In the genomic region with DNA sequence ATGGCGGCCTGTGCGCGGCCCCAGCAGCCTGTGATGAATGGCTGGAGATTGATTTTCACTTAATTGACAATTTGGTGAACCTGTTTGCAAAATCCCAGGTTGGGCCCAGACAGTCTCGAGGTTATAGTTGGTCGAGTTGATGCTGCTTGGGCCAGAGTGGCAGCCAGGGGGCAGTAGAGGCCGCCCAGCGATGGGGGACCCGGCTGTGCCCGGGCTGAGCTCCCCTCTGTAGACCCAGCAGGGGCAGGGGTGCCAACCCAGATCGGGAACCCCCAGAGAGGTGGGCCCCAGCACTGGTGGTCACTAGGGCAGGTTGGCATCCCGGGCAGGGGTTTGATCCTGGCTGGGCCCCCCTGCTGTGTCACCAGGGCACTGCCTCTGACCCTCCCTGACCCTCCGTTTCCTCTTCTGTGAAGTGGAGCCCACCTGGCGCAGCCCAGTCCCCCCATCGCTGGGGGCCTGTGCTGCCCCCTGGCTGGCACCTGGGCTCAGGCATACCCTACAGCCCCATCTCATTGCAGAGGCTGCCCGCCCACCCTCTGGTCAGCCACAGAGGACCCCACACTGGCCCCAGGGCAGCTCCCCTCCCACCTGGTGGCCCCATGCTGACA, we compare ENCODE assay signal across 8 cellular contexts. TPM values are rescaled to one million over a fixed set of nuclear protein-coding genes. Genes with fewer than 3 reads are reported as not detected.
A peak's percentile ranks its signal among the peaks of the same experiment; 100 is the strongest.
DNase-seq lines count a peak whose midpoint lies in the region; ATAC-seq and TF ChIP-seq lines count a peak whose summit lies in the region.

No MANE protein-coding gene starts in this region.

- peak overlapping the region; percentile 53 for H3K4me2 ChIP-seq in BLaER1

- no peaks in the 10 kb centered on the region for H3K36me3 Mint-ChIP-seq in nephron progenitor cell (ENCODE audit: low read depth)

- H3K27me3 ChIP-seq in BLaER1 (no peaks in the 10 kb centered on the region), aorta (ENCODE audit: control insufficient read depth in 1 of 2, insufficient read depth in 2 of 2, low read length in 1 of 2) (no peaks in the 10 kb centered on the region)

- no peak overlapping the region for H3K27ac ChIP-seq in BLaER1
- H3K27ac ChIP-seq in aorta (ENCODE audit: low read depth in 1 of 2, low read length in 2 of 2) = no peak overlapping the region

- intact Hi-C loops in aorta (cut with DNase I) = loop anchor here in 1 of 2 donors (10.0 kb wide), 1 partner anchor 114 kb away; no protein-coding TSS in a partner anchor

- ATAC-seq in aorta (ENCODE audit: low FRiP score) = peak; percentile 42

- WGBS in aorta, 2 donors = 28 to 33% methylated on average over 13 to 15 of the region's 15 CpGs

- H3K4me1 Mint-ChIP-seq in nephron progenitor cell = peaks cover 57% of the 10 kb centered on the region

- H4K20me1 ChIP-seq in BLaER1 = no peaks in the 10 kb centered on the region

- peak; percentile 68 for TF ChIP-seq CTCF in nephron progenitor cell (IDR thresholded peaks at IDR 0.05)

- H3K9me3 Mint-ChIP-seq in nephron progenitor cell = peaks cover 22% of the 10 kb centered on the region

- no peak overlapping the region for H3K4me3 ChIP-seq in BLaER1
- no peak overlapping the region for H3K4me3 ChIP-seq in aorta (ENCODE audit: low read length in 2 of 2)

- H3K9me3 ChIP-seq in BLaER1 (peaks cover 5% of the 10 kb centered on the region; the same call in 1 of the 2 replicates), aorta (ENCODE audit: control insufficient read depth, low read length) (no peaks in the 10 kb centered on the region)

- H3K9ac ChIP-seq in BLaER1 = 0 out of 2 replicates have a peak overlapping the region, but pooled peaks have one; percentile 19

- peaks cover 30% of the 10 kb centered on the region for H3K27me3 Mint-ChIP-seq in nephron progenitor cell (ENCODE audit: low read depth, poor library complexity)

- no peak overlapping the region for H3K4me3 Mint-ChIP-seq in nephron progenitor cell

- no peak overlapping the region for H3K27ac Mint-ChIP-seq in nephron progenitor cell

- H3K4me1 ChIP-seq in BLaER1 (peaks cover 23% of the 10 kb centered on the region), aorta (ENCODE audit: control insufficient read depth in 1 of 2, insufficient read depth in 2 of 2, low read length in 2 of 2) (no peaks in the 10 kb centered on the region)

- no peaks in the 10 kb centered on the region for H3K36me3 ChIP-seq in BLaER1
- H3K36me3 ChIP-seq in aorta (ENCODE audit: control insufficient read depth in 1 of 2, insufficient read depth in 2 of 2, low read length in 1 of 2) = no peaks in the 10 kb centered on the region

- DNase-seq in HT-29 (ENCODE audit: low spot score) = peak; percentile 51
- DNase-seq in activated CD4-positive, alpha-beta T cell treated with anti-CD3 and anti-CD28 coated beads for 4 hours = peak; percentile 24 to 50
- peak; percentile 24 for DNase-seq in effector CD8-positive, alpha-beta T cell (lab: John Stamatoyannopoulos, UW)
- peak; percentile 68 for DNase-seq in nephron progenitor cell
- DNase-seq in aorta = peak in 1 of 2 donors; percentile 44
- DNase-seq in NCI-H2227 (lab: John Stamatoyannopoulos, UW; ENCODE audit: unreplicated experiment) = no peak
- DNase-seq in NCI-H446 treated with DMSO at 0.1 percent for 48 hours (lab: John Stamatoyannopoulos, UW) = no peak

RNA-seq across cellular contexts. Expression of a gene that starts 34.5 kb away (rescaled TPM):
- not detected in 2 replicates for total RNA-seq in HT-29 (2014; rRNA removed; shearing (Covaris generic))
- total RNA-seq in aorta = not detected
- polyA plus RNA-seq in aorta = not detected

RNA-seq across cellular contexts. Expression of a gene that starts 51.7 kb away (rescaled TPM):
- total RNA-seq in HT-29 (2014; rRNA removed; shearing (Covaris generic)) = 93.4 and 109 TPM in 2 replicates
- total RNA-seq in aorta = 10 to 100 TPM; 22.0 to 25.1 TPM
- polyA plus RNA-seq in aorta = 10 to 100 TPM; 14.9 to 19.0 TPM

Comparison
In these comparisons a context has a peak if more than half of its experiments do, and no peak if none do; other contexts are left out.
1. DNase-seq: peak in HT-29 (single experiment), activated CD4-positive, alpha-beta T cell treated with anti-CD3 and anti-CD28 coated beads for 4 hours (2 of 2), effector CD8-positive, alpha-beta T cell (single experiment) and nephron progenitor cell (single experiment); none in NCI-H2227 (single experiment) and NCI-H446 treated with DMSO at 0.1 percent for 48 hours (single experiment).